ENCODE assay signal across 12 cellular contexts in the genomic region with DNA sequence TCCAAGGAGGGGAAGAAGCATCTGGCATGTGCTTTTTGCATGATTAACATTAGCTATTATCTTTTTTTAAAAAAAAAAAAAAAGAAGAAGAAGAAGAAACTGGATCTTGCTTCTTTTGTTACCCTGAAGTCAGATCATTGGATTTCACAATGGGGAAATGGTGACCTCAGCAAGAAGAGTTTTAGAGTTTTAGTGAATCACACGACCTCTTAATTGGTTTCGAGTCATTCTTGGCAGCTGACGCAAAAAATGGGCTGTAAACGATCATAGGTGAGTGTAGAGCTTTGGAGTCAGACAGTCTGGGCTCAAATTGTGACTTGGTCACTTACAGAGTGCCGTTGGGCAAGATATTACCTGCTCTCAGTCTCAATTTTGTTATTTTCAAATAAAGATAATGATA. TPM values are rescaled to one million over a fixed set of nuclear protein-coding genes. Genes with fewer than 3 reads are reported as not detected.
DNase-seq lines count a peak whose midpoint lies in the region; ATAC-seq and TF ChIP-seq lines count a peak whose summit lies in the region.
"Had no signal": no experiment of that assay in that cellular context is flagged by ENCODE, and none has a peak within 500 bp of the region (broad histone marks: within the 10 kb centered on the region; RNA-seq: fewer than 3 reads in every experiment).

No MANE protein-coding gene starts in this region.

- no peaks in the 10 kb centered on the region for H3K4me1 Mint-ChIP-seq in CD8-positive, alpha-beta T cell (ENCODE audit: low read depth)
- H3K4me1 Mint-ChIP-seq: activated CD8-positive, alpha-beta memory T cell treated with anti-CD3 and anti-CD28 coated beads, Interleukin-2, amount 10 ng/mL, durations not matched to agents 7 days and 5 days had no signal

- no peak overlapping the region for H3K27ac ChIP-seq in neuronal stem cell (replicated peaks; ENCODE audit: low read length)
- no peak overlapping the region for H3K27ac ChIP-seq in CD8-positive, alpha-beta T cell (ENCODE audit: low read depth, low read length)
- H3K27ac ChIP-seq: cardiac muscle cell had no signal

- no peak overlapping the region for H3K4me3 Mint-ChIP-seq in CD8-positive, alpha-beta T cell
- H3K4me3 Mint-ChIP-seq: activated CD8-positive, alpha-beta memory T cell treated with anti-CD3 and anti-CD28 coated beads, Interleukin-2, amount 10 ng/mL, durations not matched to agents 7 days and 5 days; memory B cell had no signal

- no peak overlapping the region for H2BK15ac ChIP-seq in neuronal stem cell (ENCODE audit: low read length)

- H3K27ac Mint-ChIP-seq in CD8-positive, alpha-beta T cell, result no peak overlapping the region
- H3K27ac Mint-ChIP-seq: activated CD8-positive, alpha-beta memory T cell treated with anti-CD3 and anti-CD28 coated beads, Interleukin-2, amount 10 ng/mL, durations not matched to agents 7 days and 5 days; memory B cell had no signal

- no peak overlapping the region for H3K23ac ChIP-seq in neuronal stem cell (ENCODE audit: low read depth, low read length, poor library complexity)

- H3K4ac ChIP-seq in neuronal stem cell (ENCODE audit: low read length), result no peak overlapping the region

- CTCF ChIA-PET in CD8-positive, alpha-beta T cell (lab: Charles Lee), result no interaction called here

- no peak overlapping the region for H4K91ac ChIP-seq in neuronal stem cell (ENCODE audit: low read depth, low read length, poor library complexity)

- H3K4me3 ChIP-seq in neuronal stem cell (ENCODE audit: low read length in 2 of 2), result no peak overlapping the region
- H3K4me3 ChIP-seq in CD8-positive, alpha-beta T cell (ENCODE audit: low read depth, low read length), result no peak overlapping the region
- H3K4me3 ChIP-seq: cardiac muscle cell had no signal

- no peak overlapping the region for H3K9ac ChIP-seq in neuronal stem cell (ENCODE audit: low read depth, low read length, poor library complexity)

- no peak overlapping the region for H2BK5ac ChIP-seq in neuronal stem cell (ENCODE audit: low read length)

- intact Hi-C loops in CD8-positive, alpha-beta T cell (cut with DNase I, micrococcal nuclease), result no loop called here

- H3K14ac ChIP-seq in neuronal stem cell (ENCODE audit: low read length), result no peak overlapping the region

- in situ Hi-C loops in GM13977 (cut with MboI; ENCODE audit: low pct_unique_long_range_greater_than_20kb, low sequenced_read_pairs, unreplicated experiment), result no loop called here

- no peak overlapping the region for H2BK120ac ChIP-seq in neuronal stem cell (ENCODE audit: low read depth, low read length)

- WGBS in neuronal stem cell (ENCODE audit: extremely low coverage in 2 of 2, insufficient read length in 2 of 2, insufficient replicate concordance in 1 of 2), 2 donors, result no CpG with 5 or more reads among the region's 5 CpGs

- H3K27me3 ChIP-seq in neuronal stem cell (ENCODE audit: control insufficient read depth in 3 of 3, insufficient read depth in 3 of 3, low read depth in 1 of 3, low read length in 3 of 3), result peaks cover 0 to 17% (median 0%) of the 10 kb centered on the region in 3 experiments
- no peaks in the 10 kb centered on the region for H3K27me3 ChIP-seq in CD8-positive, alpha-beta T cell (ENCODE audit: insufficient read depth, low read length)
- H3K27me3 ChIP-seq: cardiac muscle cell had no signal

- no peaks in the 10 kb centered on the region for H3K79me1 ChIP-seq in neuronal stem cell (ENCODE audit: low read depth, low read length)

- POLR2A ChIA-PET in CD8-positive, alpha-beta T cell (lab: Charles Lee), result no interaction called here

- no peaks in the 10 kb centered on the region for H3K9me3 ChIP-seq in neuronal stem cell (replicated peaks in 1 of 2; ENCODE audit: control insufficient read depth in 2 of 2, insufficient read depth in 1 of 2, low read depth in 1 of 2, low read length in 2 of 2)
- H3K9me3 ChIP-seq in CD8-positive, alpha-beta T cell (ENCODE audit: low read length), result no peaks in the 10 kb centered on the region

- no peak overlapping the region for H3K4me2 ChIP-seq in neuronal stem cell (ENCODE audit: insufficient read depth, low read length, poor library complexity, severe bottlenecking)

- H3K27me3 Mint-ChIP-seq in CD8-positive, alpha-beta T cell (ENCODE audit: low read depth), result peaks cover 45% of the 10 kb centered on the region

- H3K36me3 Mint-ChIP-seq in CD8-positive, alpha-beta T cell, result no peaks in the 10 kb centered on the region
- H3K36me3 Mint-ChIP-seq: activated CD8-positive, alpha-beta memory T cell treated with anti-CD3 and anti-CD28 coated beads, Interleukin-2, amount 10 ng/mL, durations not matched to agents 7 days and 5 days; memory B cell had no signal

- H3K18ac ChIP-seq in neuronal stem cell (ENCODE audit: low read length), result no peak overlapping the region

- no peaks in the 10 kb centered on the region for H3K36me3 ChIP-seq in neuronal stem cell (replicated peaks in 1 of 2; ENCODE audit: control insufficient read depth in 2 of 2, insufficient read depth in 2 of 2, low read length in 2 of 2)
- H3K36me3 ChIP-seq in CD8-positive, alpha-beta T cell (ENCODE audit: insufficient read depth, low read length), result no peaks in the 10 kb centered on the region
- H3K36me3 ChIP-seq: cardiac muscle cell had no signal

- no peaks in the 10 kb centered on the region for H3K9me3 Mint-ChIP-seq in CD8-positive, alpha-beta T cell

- H2AK5ac ChIP-seq in neuronal stem cell (ENCODE audit: low read depth, low read length), result no peak overlapping the region

- DNase-seq in Daoy (ENCODE audit: low read depth), result peak; percentile 80
- DNase-seq in NCI-H1105 treated with DMSO at 0.1 percent for 48 hours (lab: John Stamatoyannopoulos, UW), result peak; percentile 89
- peak; percentile 12 for DNase-seq in astrocyte of the hippocampus (ENCODE audit: low read depth, low spot score)
- peak; percentile 9 for DNase-seq in neuronal stem cell (ENCODE audit: low spot score)
- no peak for DNase-seq in NCI-H187 (lab: John Stamatoyannopoulos, UW)
- DNase-seq in CD8-positive, alpha-beta T cell, result no peak
- DNase-seq in GM13977 (ENCODE audit: low spot score), result no peak
- DNase-seq: activated CD8-positive, alpha-beta memory T cell treated with anti-CD3 and anti-CD28 coated beads, Interleukin-2, amount 10 ng/mL, durations not matched to agents 7 days and 5 days; stimulated activated CD8-positive, alpha-beta memory T cell treated with anti-CD3 and anti-CD28 coated beads, Interleukin-4, amount 100 ng/mL, for 48 hours had no signal

- no peak for TF ChIP-seq CTCF in CD8-positive, alpha-beta T cell (IDR thresholded peaks at IDR 0.05)
- no peak for TF ChIP-seq CTCF in GM13977 (IDR thresholded peaks at IDR 0.05; ENCODE audit: extremely low read depth, insufficient read depth, missing control alignments)

- no peak overlapping the region for H2AFZ ChIP-seq in neuronal stem cell (ENCODE audit: low read length)

- no peak for ATAC-seq in HG02852 (IDR thresholded peaks at IDR 0.05; ENCODE audit: unreplicated experiment)
- no peak for ATAC-seq in CD8-positive, alpha-beta T cell
- ATAC-seq: activated CD8-positive, alpha-beta memory T cell treated with anti-CD3 and anti-CD28 coated beads, Interleukin-2, amount 10 ng/mL, durations not matched to agents 7 days and 5 days had no signal

- H3K4me1 ChIP-seq in neuronal stem cell (ENCODE audit: control insufficient read depth in 2 of 2, insufficient read depth in 1 of 2, low read depth in 1 of 2, low read length in 2 of 2), result peaks cover 0 to under 1% of the 10 kb centered on the region in 2 donors
- no peaks in the 10 kb centered on the region for H3K4me1 ChIP-seq in CD8-positive, alpha-beta T cell (ENCODE audit: insufficient read depth, low read length)

- no peak overlapping the region for H2BK12ac ChIP-seq in neuronal stem cell (ENCODE audit: low read length)

- no peak overlapping the region for H4K8ac ChIP-seq in neuronal stem cell (ENCODE audit: low read depth, low read length)

RNA-seq across cellular contexts. Expression of a gene that starts 33.3 kb away (rescaled TPM):
- total RNA-seq in Daoy (2014; rRNA removed; shearing (Covaris generic)), result 1.0 and 3.6 TPM in 2 replicates
- polyA plus RNA-seq in neuronal stem cell (2013, experiment 1 of 2), result 3.3 TPM
- polyA plus RNA-seq in neuronal stem cell (2013, experiment 2 of 2), result 3.0 TPM
- not detected for total RNA-seq in CD8-positive, alpha-beta T cell
- total RNA-seq: activated CD8-positive, alpha-beta memory T cell treated with anti-CD3 and anti-CD28 coated beads, Interleukin-2, amount 10 ng/mL, durations not matched to agents 7 days and 5 days had no signal

Comparison
In these comparisons a context has a peak if more than half of its experiments do, and no peak if none do; other contexts are left out.
1. DNase-seq: peak in Daoy (single experiment), NCI-H1105 treated with DMSO at 0.1 percent for 48 hours (single experiment), astrocyte of the hippocampus (single experiment) and neuronal stem cell (single experiment); none in NCI-H187 (0 of 2), CD8-positive, alpha-beta T cell (0 of 7) and GM13977 (single experiment).